ENCODE assay signal across 8 cellular contexts in genomic region chr1:115090547-115090946, GRCh38. TPM values are rescaled to one million over a fixed set of nuclear protein-coding genes. Genes with fewer than 3 reads are reported as not detected.
A peak's percentile ranks its signal among the peaks of the same experiment; 100 is the strongest.
DNase-seq lines count a peak whose midpoint lies in the region; ATAC-seq and TF ChIP-seq lines count a peak whose summit lies in the region.

No MANE protein-coding gene starts in this region.

- H3K4me3 ChIP-seq in ascending aorta, result peak overlapping the region in 1 of 2 donors; percentile 90
- H3K4me3 ChIP-seq in iPS-20b (ENCODE audit: low read length), result peak overlapping the region; percentile 93
- peak overlapping the region in 3 of 4 donors; percentile 69 to 90 (median 73) for H3K4me3 ChIP-seq in sigmoid colon

- WGBS in sigmoid colon, 2 donors, result 73 to 81% methylated on average over 8 of the region's 8 CpGs

- H3K4me1 ChIP-seq in ascending aorta (peaks cover 0 to 20% of the 10 kb centered on the region in 2 donors), iPS-20b (ENCODE audit: insufficient read depth, low read length) (peaks cover 7% of the 10 kb centered on the region; the same call in 1 of the 2 replicates), sigmoid colon (peaks cover 0 to 40% (median 35%) of the 10 kb centered on the region in 4 donors)

- TF ChIP-seq CTCF in ascending aorta (IDR thresholded peaks at IDR 0.05) (no peak), sigmoid colon (IDR thresholded peaks at IDR 0.05) (no peak)

- H3K36me3 ChIP-seq in ascending aorta, result no peaks in the 10 kb centered on the region
- no peaks in the 10 kb centered on the region for H3K36me3 ChIP-seq in iPS-20b (ENCODE audit: insufficient read depth, low read depth, low read length)
- H3K36me3 ChIP-seq in sigmoid colon, result no peaks in the 10 kb centered on the region

- peak; percentile 16 for DNase-seq in EL
- DNase-seq in ascending aorta (ENCODE audit: low spot score in 2 of 2), result peak in 1 of 2 donors; percentile 89
- DNase-seq in sigmoid colon, result peak; percentile 89
- DNase-seq in DMS79 (lab: John Stamatoyannopoulos, UW), result no peak
- DNase-seq in Ammon's horn (ENCODE audit: low spot score), result no peak
- no peak for DNase-seq in COLO668 (lab: John Stamatoyannopoulos, UW; ENCODE audit: unreplicated experiment)

- intact Hi-C loops in ascending aorta (cut with DNase I), result loop anchor here (10.0 kb wide), 1 partner anchor 506 kb away; the partner anchor contains the start of gene BCAS2
- intact Hi-C loops in sigmoid colon (cut with DNase I), result no loop called here

- no peaks in the 10 kb centered on the region for H3K9me3 ChIP-seq in ascending aorta
- no peaks in the 10 kb centered on the region for H3K9me3 ChIP-seq in iPS-20b (ENCODE audit: insufficient read depth, low read depth, low read length)
- no peaks in the 10 kb centered on the region for H3K9me3 ChIP-seq in sigmoid colon

- H3K27ac ChIP-seq in ascending aorta (peak overlapping the region; percentile 95 to 99), iPS-20b (ENCODE audit: low read length) (no peak overlapping the region), sigmoid colon (peak overlapping the region; percentile 94 to 98 (median 97))

- TF ChIP-seq POLR2A in sigmoid colon (IDR thresholded peaks at IDR 0.05), result peak in 1 of 2 donors; percentile 31

- ATAC-seq in HG02571 (IDR thresholded peaks at IDR 0.05; ENCODE audit: unreplicated experiment), result no peak

- H3K9ac ChIP-seq in iPS-20b (ENCODE audit: low read depth, low read length), result peak overlapping the region; percentile 97; the same call in 1 of the 2 replicates

- TF ChIP-seq EP300 in sigmoid colon (IDR thresholded peaks at IDR 0.05), result peak in 1 of 4 donors; percentile 22

- H3K27me3 ChIP-seq in ascending aorta, result no peaks in the 10 kb centered on the region
- H3K27me3 ChIP-seq in iPS-20b (ENCODE audit: insufficient read depth, low read length), result peaks cover 20% of the 10 kb centered on the region
- no peaks in the 10 kb centered on the region for H3K27me3 ChIP-seq in sigmoid colon

RNA-seq across cellular contexts. Expression of gene TSPAN2, which starts 1.2 kb away (rescaled TPM):
- total RNA-seq in ascending aorta, result 10.9 TPM
- total RNA-seq in sigmoid colon, result 100 to 1,000 TPM in 2 of 4 donors, 10 to 100 TPM in 2; 61.5 to 122 (median 94.7) TPM
- 1 to 10 TPM in 2 of 3 donors, under 1 TPM in 1; 0.46 to 5.5 (median 1.8) TPM for polyA plus RNA-seq in sigmoid colon

Comparison
In these comparisons a context has a peak if more than half of its experiments do, and no peak if none do; other contexts are left out.
1. DNase-seq: peak in EL (single experiment) and sigmoid colon (single experiment); none in DMS79 (single experiment), Ammon's horn (single experiment) and COLO668 (single experiment).